ENCODE assay signal across 13 cellular contexts in the genomic region with DNA sequence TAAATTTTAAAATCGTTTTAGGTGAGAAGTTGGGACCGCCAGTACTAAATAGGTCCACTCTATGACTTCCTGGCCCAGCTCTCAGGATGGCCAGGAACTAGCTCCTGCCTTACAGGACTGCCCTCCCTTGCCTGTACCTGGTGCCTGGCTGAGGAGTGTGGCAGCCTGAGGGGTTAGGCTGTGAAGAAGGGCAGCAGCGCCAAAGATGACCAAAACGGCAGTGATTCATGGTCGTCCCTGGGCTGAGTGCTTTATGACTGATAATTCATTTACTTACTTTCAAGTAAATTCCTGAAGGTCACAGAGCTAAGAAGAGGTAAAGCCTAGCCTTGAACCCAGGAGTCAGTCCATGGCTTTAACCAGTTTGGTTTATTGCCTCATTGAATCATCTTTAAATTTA.
"Had no signal": no experiment of that assay in that cellular context is flagged by ENCODE, and none has a peak within 500 bp of the region (broad histone marks: within the 10 kb centered on the region; RNA-seq: fewer than 3 reads in every experiment).

No MANE protein-coding gene starts in this region.

- H3K4me3 ChIP-seq: left lung, ovary, tibial artery had no signal

- H3K4me1 ChIP-seq: foreskin keratinocyte had no signal

- H3K27ac ChIP-seq: foreskin keratinocyte, ovary, tibial artery had no signal

- ATAC-seq: activated CD4-positive, alpha-beta T cell treated with anti-CD3 and anti-CD28 coated beads for 36 hours; activated naive CD4-positive, alpha-beta T cell treated with anti-CD3 and anti-CD28 coated beads, Interleukin-2, amount 50 U/mL, for 72 hours; effector memory CD8-positive, alpha-beta T cell; foreskin keratinocyte; WTC11 had no signal

- H3K27me3 ChIP-seq: foreskin keratinocyte, left lung, ovary, tibial artery had no signal

- H3K9me3 ChIP-seq: left lung, ovary, tibial artery had no signal

- DNase-seq: activated CD4-positive, alpha-beta T cell treated with anti-CD3 and anti-CD28 coated beads for 36 hours; activated CD4-positive, alpha-beta T cell treated with anti-CD3 and anti-CD28 coated beads, Interleukin-2, amount 50 U/mL, for 48 hours; activated gamma-delta T cell treated with Interleukin-2 at 50 U/mL for 16 hours; activated T-cell treated with anti-CD3 and anti-CD28 coated beads for 4 hours; dermis blood vessel endothelial cell; effector memory CD8-positive, alpha-beta T cell; foreskin keratinocyte; left lung; ovary; stimulated activated naive CD4-positive, alpha-beta T cell had no signal

- H3K36me3 ChIP-seq: ovary had no signal
